ENCODE assay signal across 11 cellular contexts in genomic region chr3:59839283-59839682, GRCh38.
A peak's percentile ranks its signal among the peaks of the same experiment; 100 is the strongest.
DNase-seq lines count a peak whose midpoint lies in the region; ATAC-seq and TF ChIP-seq lines count a peak whose summit lies in the region.
"Had no signal": no experiment of that assay in that cellular context is flagged by ENCODE, and none has a peak within 500 bp of the region (broad histone marks: within the 10 kb centered on the region; RNA-seq: fewer than 3 reads in every experiment).

No MANE protein-coding gene starts in this region.

- H3K27me3 ChIP-seq in foreskin keratinocyte (no peaks in the 10 kb centered on the region), Karpas-422 (ENCODE audit: low read length) (no peaks in the 10 kb centered on the region)
- H3K27me3 ChIP-seq: suprapubic skin had no signal

- CTCF ChIA-PET in activated B cell treated with CpG ODN at 0.5 μM for 24 hours (lab: Charles Lee) = interaction anchor here (2.9 kb wide), 1 partner anchor 18 kb away, joined by 9 read pairs; no protein-coding TSS in a partner anchor

- intact Hi-C loops in activated B cell treated with CpG ODN at 0.5 μM for 24 hours (cut with micrococcal nuclease) = loop anchor here (1.0 to 5.0 kb wide), 3 partner anchors 18 to 1412 kb away; partner anchors contain the start of gene FHIT

- H2AFZ ChIP-seq in Karpas-422 (ENCODE audit: low read length) = no peak overlapping the region

- no peaks in the 10 kb centered on the region; the same call in 1 of the 2 replicates for H3K9me3 ChIP-seq in Karpas-422 (ENCODE audit: low read length)
- H3K9me3 ChIP-seq: suprapubic skin had no signal

- H3K4me3 ChIP-seq in Karpas-422 (ENCODE audit: low read length) = no peak overlapping the region
- H3K4me3 ChIP-seq: suprapubic skin had no signal

- no peak overlapping the region for H3K9ac ChIP-seq in Karpas-422 (ENCODE audit: low read length)

- no peaks in the 10 kb centered on the region for H3K36me3 Mint-ChIP-seq in activated B cell treated with CpG ODN at 0.5 μM for 24 hours (ENCODE audit: low read depth)

- H4K20me1 ChIP-seq in Karpas-422 (ENCODE audit: insufficient read depth, low read depth, low read length) = no peaks in the 10 kb centered on the region

- peak overlapping the region; percentile 95 for H3K27ac Mint-ChIP-seq in activated B cell treated with CpG ODN at 0.5 μM for 24 hours

- H3K9me3 Mint-ChIP-seq in activated B cell treated with CpG ODN at 0.5 μM for 24 hours = peaks cover 6% of the 10 kb centered on the region

- H3K4me1 ChIP-seq in foreskin keratinocyte = no peaks in the 10 kb centered on the region
- H3K4me1 ChIP-seq in Karpas-422 (ENCODE audit: low read length) = no peaks in the 10 kb centered on the region; the same call in 1 of the 2 replicates
- H3K4me1 ChIP-seq: suprapubic skin had no signal

- ATAC-seq in HG02759 (IDR thresholded peaks at IDR 0.05; ENCODE audit: unreplicated experiment) = peak; percentile 2
- ATAC-seq in activated B cell treated with CpG ODN at 0.5 μM for 24 hours (ENCODE audit: low read depth) = peak; percentile 45
- ATAC-seq in foreskin keratinocyte = peak; percentile 50
- no peak for ATAC-seq in HG03469 (IDR thresholded peaks at IDR 0.05; ENCODE audit: unreplicated experiment)

- POLR2A ChIA-PET in activated B cell treated with CpG ODN at 0.5 μM for 24 hours (lab: Charles Lee) = interaction anchor here (0.5 to 1.4 kb wide), 4 partner anchors 19 to 1796 kb away, joined by 3 to 5 read pairs (median 4); no protein-coding TSS in a partner anchor

- no peaks in the 10 kb centered on the region for H3K9me2 ChIP-seq in Karpas-422 (replicated peaks; ENCODE audit: insufficient read depth, low read length)

- TF ChIP-seq CTCF in activated B cell treated with CpG ODN at 0.5 μM for 24 hours (IDR thresholded peaks at IDR 0.05) = no peak
- no peak for TF ChIP-seq CTCF in foreskin keratinocyte (conservative IDR thresholded peaks at IDR 0.05)

- peaks cover 41% of the 10 kb centered on the region for H3K4me1 Mint-ChIP-seq in activated B cell treated with CpG ODN at 0.5 μM for 24 hours

- peak overlapping the region; percentile 76 for H3K4me3 Mint-ChIP-seq in activated B cell treated with CpG ODN at 0.5 μM for 24 hours

- H3K79me2 ChIP-seq in Karpas-422 (ENCODE audit: low read length) = no peaks in the 10 kb centered on the region

- no peak overlapping the region for H3K4me2 ChIP-seq in Karpas-422 (ENCODE audit: low read depth, low read length, poor library complexity, severe bottlenecking)

- DNase-seq in GM03348 (ENCODE audit: low spot score) (peak; percentile 48), activated B cell treated with CpG ODN at 0.5 μM for 24 hours (no peak), foreskin keratinocyte (peak in 1 of 2 donors; percentile 64), Karpas-422 (no peak), NCI-H774 (lab: John Stamatoyannopoulos, UW) (no peak), epidermal melanocyte (ENCODE audit: insufficient read length, low spot score) (no peak)
- DNase-seq: activated gamma-delta T cell, NCI-H1694 had no signal

- no peaks in the 10 kb centered on the region for H3K27me3 Mint-ChIP-seq in activated B cell treated with CpG ODN at 0.5 μM for 24 hours

- H3K27ac ChIP-seq in foreskin keratinocyte (no peak overlapping the region), Karpas-422 (ENCODE audit: low read length) (no peak overlapping the region)
- H3K27ac ChIP-seq: suprapubic skin had no signal

- no peaks in the 10 kb centered on the region for H3K36me3 ChIP-seq in Karpas-422 (ENCODE audit: insufficient read depth, low read length)
- H3K36me3 ChIP-seq: suprapubic skin had no signal
